In the genomic region with DNA sequence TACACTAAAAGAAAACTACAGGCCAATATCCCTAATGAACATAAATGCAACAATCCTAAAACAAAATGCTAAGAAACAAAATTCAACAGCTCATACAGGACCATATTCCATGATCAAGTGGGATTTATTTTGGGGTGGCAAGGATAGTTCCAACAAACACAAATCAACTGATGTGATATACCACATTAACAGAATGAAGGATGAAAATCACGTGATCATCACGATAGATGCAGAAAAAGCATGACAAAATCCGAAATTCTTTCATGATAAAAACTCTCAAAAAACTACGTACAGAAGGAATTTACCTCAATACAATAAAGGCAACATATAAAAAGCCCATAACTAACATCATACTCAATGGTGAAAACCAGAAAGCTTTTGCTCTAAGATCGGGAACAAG, we compare ENCODE assay signal across 24 cellular contexts.
DNase-seq lines count a peak whose midpoint lies in the region; ATAC-seq, FAIRE-seq and TF ChIP-seq lines count a peak whose summit lies in the region.
"Had no signal": no experiment of that assay in that cellular context is flagged by ENCODE, and none has a peak within 500 bp of the region (broad histone marks: within the 10 kb centered on the region; RNA-seq: fewer than 3 reads in every experiment).

No MANE protein-coding gene starts in this region.

- TF ChIP-seq RAD21 in A549 (conservative IDR thresholded peaks at IDR 0.05 in 1 of 2, IDR thresholded peaks at IDR 0.05 in 1 of 2) (no peak), K562 (CRISPR knock-in tag; conservative IDR thresholded peaks at IDR 0.05 in 1 of 2, IDR thresholded peaks at IDR 0.05 in 1 of 2) (no peak)

- no peaks in the 10 kb centered on the region for H3K9me1 ChIP-seq in K562 (ENCODE audit: control insufficient read depth, insufficient read depth, low read length)

- H4K20me1 ChIP-seq in K562 (replicated peaks; ENCODE audit: control insufficient read depth, insufficient read depth, low read length) = no peaks in the 10 kb centered on the region
- no peaks in the 10 kb centered on the region for H4K20me1 ChIP-seq in mammary epithelial cell (ENCODE audit: insufficient read depth, low read length)
- H4K20me1 ChIP-seq: BLaER1 had no signal

- H3K36me3 Mint-ChIP-seq in stimulated activated memory B cell treated with anti-CD40 and anti-IgM and Interleukin-4, amounts not matched to agents 10 μg/mL and 1 μg/mL and 100 μg/mL, for 72 hours = no peaks in the 10 kb centered on the region
- H3K36me3 Mint-ChIP-seq: CD14-positive monocyte; CD4-positive, alpha-beta memory T cell; CD4-positive, CD25-positive, alpha-beta regulatory T cell; CD8-positive, alpha-beta memory T cell had no signal

- no peaks in the 10 kb centered on the region; the same call in 2 of the 3 replicates for H3K79me2 ChIP-seq in K562 (ENCODE audit: control insufficient read depth, insufficient read depth, low read length)
- H3K79me2 ChIP-seq in mammary epithelial cell (ENCODE audit: insufficient read depth, low read length) = no peaks in the 10 kb centered on the region

- in situ Hi-C loops in K562 (cut with MboI) (no loop called here), mammary epithelial cell (cut with MboI; ENCODE audit: low sequenced_read_pairs in 2 of 2) (no loop called here)

- BruUV-seq in K562 (replicated peaks; lab: Mats Ljungman, UMichigan) (no TSS peak), mammary epithelial cell (replicated peaks; lab: Mats Ljungman, UMichigan) (no TSS peak)

- TF ChIP-seq POLR2A in A549 (IDR thresholded peaks at IDR 0.05; ENCODE audit: low read length) (no peak), K562 (conservative IDR thresholded peaks at IDR 0.05) (no peak)

- intact Hi-C loops in K562 (cut with micrococcal nuclease) (no loop called here), mammary epithelial cell (cut with micrococcal nuclease) (no loop called here)

- H3K9me3 ChIP-seq in A549 = no peaks in the 10 kb centered on the region
- no peaks in the 10 kb centered on the region for H3K9me3 ChIP-seq in K562 (replicated peaks; ENCODE audit: control insufficient read depth, insufficient read depth, low read depth, low read length)
- H3K9me3 ChIP-seq in mammary epithelial cell (replicated peaks; ENCODE audit: insufficient read depth, low read length) = no peaks in the 10 kb centered on the region
- H3K9me3 ChIP-seq: BE2C, BLaER1 had no signal

- ATAC-seq in A549 (no peak), K562 (no peak)
- no peak for ATAC-seq in stimulated activated memory B cell treated with anti-CD40 and anti-IgM and Interleukin-4, amounts not matched to agents 10 μg/mL and 1 μg/mL and 100 μg/mL, for 72 hours

- no peak overlapping the region for H3K4me3 Mint-ChIP-seq in stimulated activated memory B cell treated with anti-CD40 and anti-IgM and Interleukin-4, amounts not matched to agents 10 μg/mL and 1 μg/mL and 100 μg/mL, for 72 hours
- H3K4me3 Mint-ChIP-seq: CD14-positive monocyte; CD4-positive, alpha-beta memory T cell; CD4-positive, CD25-positive, alpha-beta regulatory T cell; CD8-positive, alpha-beta memory T cell had no signal

- 4% methylated on average over 5 of the region's 5 CpGs for WGBS in A549 (ENCODE audit: missing lambda C conversion rate)
- WGBS in K562 (ENCODE audit: insufficient coverage, low coverage, missing lambda C conversion rate) = 45% methylated on average over 5 of the region's 5 CpGs
- WGBS in mammary epithelial cell (ENCODE audit: low coverage, missing lambda C conversion rate) = 68% methylated on average over 5 of the region's 5 CpGs

- dilution Hi-C loops in mammary epithelial cell (cut with HindIII; ENCODE audit: low sequenced_read_pairs) = no loop called here

- POLR2A ChIA-PET in A549 (lab: Yijun Ruan, JAX) = no interaction called here
- POLR2A ChIA-PET in K562 (lab: Yijun Ruan, JAX) = no interaction called here

- H3K36me3 ChIP-seq in K562 (ENCODE audit: control insufficient read depth, insufficient read depth, low read length) (no peaks in the 10 kb centered on the region), mammary epithelial cell (ENCODE audit: insufficient read depth, low read length) (no peaks in the 10 kb centered on the region)
- H3K36me3 ChIP-seq: BE2C, BLaER1 had no signal

- H3K27me3 ChIP-seq in K562 (ENCODE audit: control insufficient read depth in 2 of 2, insufficient read depth in 2 of 2, low read length in 2 of 2) (no peaks in the 10 kb centered on the region), mammary epithelial cell (ENCODE audit: insufficient read depth, low read length) (peaks cover 2% of the 10 kb centered on the region)
- H3K27me3 ChIP-seq: BE2C, BLaER1 had no signal

- H2AFZ ChIP-seq in K562 (ENCODE audit: low read depth, low read length) = no peak overlapping the region
- H2AFZ ChIP-seq in mammary epithelial cell (ENCODE audit: low read depth, low read length) = no peak overlapping the region

- TF ChIP-seq EP300 in A549 (IDR thresholded peaks at IDR 0.05) (no peak), K562 (IDR thresholded peaks at IDR 0.05; ENCODE audit: low read length) (no peak)

- H3K27ac Mint-ChIP-seq in stimulated activated memory B cell treated with anti-CD40 and anti-IgM and Interleukin-4, amounts not matched to agents 10 μg/mL and 1 μg/mL and 100 μg/mL, for 72 hours = no peak overlapping the region
- H3K27ac Mint-ChIP-seq: CD14-positive monocyte; CD4-positive, alpha-beta memory T cell; CD4-positive, CD25-positive, alpha-beta regulatory T cell; CD8-positive, alpha-beta memory T cell had no signal

- H3K27me3 Mint-ChIP-seq in stimulated activated memory B cell treated with anti-CD40 and anti-IgM and Interleukin-4, amounts not matched to agents 10 μg/mL and 1 μg/mL and 100 μg/mL, for 72 hours = no peaks in the 10 kb centered on the region
- H3K27me3 Mint-ChIP-seq: CD4-positive, alpha-beta memory T cell had no signal

- DNase-seq in A549 (ENCODE audit: low read depth in 1 of 2, low spot score in 1 of 2) = no peak
- no peak for DNase-seq in K562 (ENCODE audit: extremely low read depth in 1 of 4, low spot score in 3 of 4)
- no peak for DNase-seq in mammary epithelial cell
- DNase-seq: ACHN; BE2C; C1 segment of cervical spinal cord; CD4-positive, alpha-beta memory T cell; CD4-positive, CD25-positive, alpha-beta regulatory T cell; CD8-positive, alpha-beta memory T cell; COR-L47; DMS 273 treated with DMSO at 0.1 percent for 48 hours; DMS153; DMS79; DND-41; EL; GF-D8 had no signal

- FAIRE-seq in A549 (lab: Jason Lieb, UNC) = no peak
- no peak for FAIRE-seq in K562 (lab: Jason Lieb, UNC)
- FAIRE-seq: G401.6, GM12892, GM18507 had no signal

- no peaks in the 10 kb centered on the region for H3K9me3 Mint-ChIP-seq in stimulated activated memory B cell treated with anti-CD40 and anti-IgM and Interleukin-4, amounts not matched to agents 10 μg/mL and 1 μg/mL and 100 μg/mL, for 72 hours

- H3K27ac ChIP-seq in A549 = no peak overlapping the region
- peak overlapping the region; percentile 63; the same call in 1 of the 2 replicates for H3K27ac ChIP-seq in VCaP
- no peak overlapping the region for H3K27ac ChIP-seq in K562 (ENCODE audit: extremely low read depth, low read depth, low read length)
- no peak overlapping the region for H3K27ac ChIP-seq in mammary epithelial cell (ENCODE audit: insufficient read depth, low read depth, low read length)
- H3K27ac ChIP-seq: 22Rv1, BLaER1 had no signal

- no peak for TF ChIP-seq CTCF in A549 (IDR thresholded peaks at IDR 0.05)
- no peak for TF ChIP-seq CTCF in VCaP (conservative IDR thresholded peaks at IDR 0.05)
- TF ChIP-seq CTCF in K562 (IDR thresholded peaks at IDR 0.05 in 2 of 3, conservative IDR thresholded peaks at IDR 0.05 in 1 of 3; ENCODE audit: insufficient read depth in 2 of 3, low read depth in 1 of 3, low read length in 3 of 3) = no peak
- TF ChIP-seq CTCF in mammary epithelial cell (conservative IDR thresholded peaks at IDR 0.05 in 1 of 2, IDR thresholded peaks at IDR 0.05 in 1 of 2; ENCODE audit: extremely low read depth in 1 of 2, insufficient read depth in 1 of 2, low read depth in 1 of 2, low read length in 2 of 2) = no peak

- H3K4me1 Mint-ChIP-seq in stimulated activated memory B cell treated with anti-CD40 and anti-IgM and Interleukin-4, amounts not matched to agents 10 μg/mL and 1 μg/mL and 100 μg/mL, for 72 hours = no peaks in the 10 kb centered on the region
- H3K4me1 Mint-ChIP-seq: CD14-positive monocyte; CD4-positive, alpha-beta memory T cell; CD4-positive, CD25-positive, alpha-beta regulatory T cell; CD8-positive, alpha-beta memory T cell had no signal

- no peak overlapping the region for H3K9ac ChIP-seq in K562 (ENCODE audit: insufficient read depth in 1 of 2, low read depth in 2 of 2, low read length in 2 of 2)
- H3K9ac ChIP-seq in mammary epithelial cell (ENCODE audit: insufficient read depth, low read length) = no peak overlapping the region
- H3K9ac ChIP-seq: BLaER1 had no signal

- H3K4me3 ChIP-seq in A549 (no peak overlapping the region), K562 (no peak overlapping the region), mammary epithelial cell (replicated peaks in 1 of 3; ENCODE audit: insufficient read depth in 1 of 3, low read depth in 2 of 3, low read length in 3 of 3) (no peak overlapping the region)
- H3K4me3 ChIP-seq: BLaER1 had no signal

- H3K4me1 ChIP-seq in A549 (no peaks in the 10 kb centered on the region), K562 (replicated peaks in 1 of 2; ENCODE audit: control insufficient read depth in 2 of 2, insufficient read depth in 2 of 2, low read length in 2 of 2) (no peaks in the 10 kb centered on the region), mammary epithelial cell (ENCODE audit: insufficient read depth, low read length) (no peaks in the 10 kb centered on the region)
- H3K4me1 ChIP-seq: BLaER1 had no signal

- CTCF ChIA-PET in A549 (lab: Yijun Ruan, JAX) = no interaction called here
- CTCF ChIA-PET in K562 (lab: Yijun Ruan, JAX; ENCODE audit: low intra/inter-chr PET ratio) = no interaction called here
- CTCF ChIA-PET in mammary epithelial cell (lab: Charles Lee; ENCODE audit: low non-redundant PET) = no interaction called here

- H3K4me2 ChIP-seq in A549 = no peak overlapping the region
- no peak overlapping the region for H3K4me2 ChIP-seq in K562 (ENCODE audit: insufficient read depth, low read length)
- no peak overlapping the region for H3K4me2 ChIP-seq in mammary epithelial cell (ENCODE audit: insufficient read depth, low read depth, low read length)
- H3K4me2 ChIP-seq: BLaER1 had no signal

TF ChIP-seq in A549, 52 proteins besides CTCF, POLR2A, EP300 and RAD21 (continues in another document):
- no peak for TF ChIP-seq BHLHE40 (IDR thresholded peaks at IDR 0.05; ENCODE audit: low read depth, low read length)

TF ChIP-seq in K562, 482 proteins besides CTCF, POLR2A, EP300 and RAD21 (continues in another document):
- 0 out of 2 replicates have a peak, but pooled peaks have one; percentile 8 for TF ChIP-seq CBFA2T2 (conservative IDR thresholded peaks at IDR 0.05)
